25 cellular contexts compared by ENCODE assay signal in the genomic region with DNA sequence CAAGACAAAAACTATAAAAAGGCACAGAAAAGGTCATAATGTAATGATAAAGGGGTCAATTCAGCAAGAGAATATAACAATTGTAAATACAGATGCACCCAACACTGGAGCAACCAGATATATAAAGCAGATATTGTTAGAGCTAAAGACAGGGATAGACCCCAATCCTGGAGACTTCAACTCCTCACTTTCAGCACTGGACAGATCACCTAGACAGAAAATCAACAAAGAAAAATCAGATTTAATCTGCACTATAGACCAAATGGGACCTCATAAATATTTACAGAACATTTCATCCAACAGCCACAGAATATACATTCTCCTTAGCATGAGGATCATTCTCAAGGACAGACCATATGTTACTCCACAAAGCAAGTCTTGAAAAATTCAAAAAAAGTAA.
DNase-seq lines count a peak whose midpoint lies in the region; ATAC-seq and TF ChIP-seq lines count a peak whose summit lies in the region.
"Had no signal": no experiment of that assay in that cellular context is flagged by ENCODE, and none has a peak within 500 bp of the region (broad histone marks: within the 10 kb centered on the region; RNA-seq: fewer than 3 reads in every experiment).

No MANE protein-coding gene starts in this region.

- no peaks in the 10 kb centered on the region for H3K27me3 Mint-ChIP-seq in activated naive CD8-positive, alpha-beta T cell
- H3K27me3 Mint-ChIP-seq in activated naive CD8-positive, alpha-beta T cell treated with anti-CD3 and anti-CD28 coated beads, Interleukin-2, amount 50 U/mL, for 24 hours: no peaks in the 10 kb centered on the region
- no peaks in the 10 kb centered on the region for H3K27me3 Mint-ChIP-seq in CD4-positive, alpha-beta memory T cell
- no peaks in the 10 kb centered on the region for H3K27me3 Mint-ChIP-seq in memory B cell
- H3K27me3 Mint-ChIP-seq: IgD-negative memory B cell had no signal

- no peak overlapping the region for H3K4me3 ChIP-seq in CD4-positive, alpha-beta memory T cell (ENCODE audit: low read length in 2 of 2)
- H3K4me3 ChIP-seq: GM12878, HAP-1 had no signal

- no peaks in the 10 kb centered on the region for H3K9me3 ChIP-seq in CD4-positive, alpha-beta memory T cell (ENCODE audit: control insufficient read depth in 1 of 2, low read length in 2 of 2)
- H3K9me3 ChIP-seq: Caco-2, HAP-1 had no signal

- peaks cover 14% of the 10 kb centered on the region for H3K4me1 ChIP-seq in CD4-positive, alpha-beta memory T cell (ENCODE audit: insufficient read depth, low read length)
- H3K4me1 ChIP-seq: Caco-2, HAP-1 had no signal

- TF ChIP-seq EP300 in Ishikawa (IDR thresholded peaks at IDR 0.05; ENCODE audit: borderline replicate concordance): no peak

- no peak overlapping the region for H3K4me3 Mint-ChIP-seq in activated naive CD8-positive, alpha-beta T cell
- H3K4me3 Mint-ChIP-seq in activated naive CD8-positive, alpha-beta T cell treated with anti-CD3 and anti-CD28 coated beads, Interleukin-2, amount 50 U/mL, for 24 hours: no peak overlapping the region
- H3K4me3 Mint-ChIP-seq in CD4-positive, alpha-beta memory T cell: peak overlapping the region in 1 of 8 donors; percentile 11
- H3K4me3 Mint-ChIP-seq in memory B cell: no peak overlapping the region
- H3K4me3 Mint-ChIP-seq: CD14-positive monocyte had no signal

- no peaks in the 10 kb centered on the region for H3K9me3 Mint-ChIP-seq in activated naive CD8-positive, alpha-beta T cell (ENCODE audit: low read depth)
- H3K9me3 Mint-ChIP-seq in activated naive CD8-positive, alpha-beta T cell treated with anti-CD3 and anti-CD28 coated beads, Interleukin-2, amount 50 U/mL, for 24 hours: no peaks in the 10 kb centered on the region
- H3K9me3 Mint-ChIP-seq in CD4-positive, alpha-beta memory T cell: no peaks in the 10 kb centered on the region
- no peaks in the 10 kb centered on the region for H3K9me3 Mint-ChIP-seq in memory B cell
- H3K9me3 Mint-ChIP-seq: CD14-positive monocyte, IgD-negative memory B cell had no signal

- POLR2A ChIA-PET in CD4-positive, alpha-beta memory T cell (lab: Charles Lee; ENCODE audit: partially characterized antibody): no interaction called here

- H3K27me3 ChIP-seq in CD4-positive, alpha-beta memory T cell (ENCODE audit: insufficient read depth, low read length): no peaks in the 10 kb centered on the region

- H3K36me3 Mint-ChIP-seq in activated naive CD8-positive, alpha-beta T cell: peaks cover 11% of the 10 kb centered on the region
- peaks cover 37% of the 10 kb centered on the region for H3K36me3 Mint-ChIP-seq in activated naive CD8-positive, alpha-beta T cell treated with anti-CD3 and anti-CD28 coated beads, Interleukin-2, amount 50 U/mL, for 24 hours (ENCODE audit: low read depth)
- H3K36me3 Mint-ChIP-seq in CD4-positive, alpha-beta memory T cell: peaks cover 37 to 62% of the 10 kb centered on the region in 2 donors
- peaks cover 29% of the 10 kb centered on the region for H3K36me3 Mint-ChIP-seq in memory B cell

- DNase-seq in activated naive CD8-positive, alpha-beta T cell treated with anti-CD3 and anti-CD28 coated beads, Interleukin-2, amount 50 U/mL, for 24 hours: no peak
- no peak for DNase-seq in CD4-positive, alpha-beta memory T cell
- DNase-seq in memory B cell (ENCODE audit: low spot score in 2 of 2): no peak
- no peak for DNase-seq in amygdala (lab: John Stamatoyannopoulos, UW)
- DNase-seq in 8988T: no peak
- DNase-seq: Caco-2, GDM1, GOT3, Karpas-422, MV-4-11, NCI-H1105, NCI-H1436 treated with DMSO at 0.1 percent for 48 hours, NCI-H187 treated with DMSO at 0.1 percent for 48 hours, NCI-H2171 treated with DMSO at 0.1 percent for 48 hours, NCI-H345, NCI-H510A treated with DMSO at 0.1 percent for 48 hours, T-helper 1 cell had no signal

- TF ChIP-seq RAD21 in Ishikawa (IDR thresholded peaks at IDR 0.05; ENCODE audit: low read depth): no peak

- CTCF ChIA-PET in CD4-positive, alpha-beta memory T cell (lab: Charles Lee; ENCODE audit: partially characterized antibody): no interaction called here

- H3K27ac Mint-ChIP-seq in activated naive CD8-positive, alpha-beta T cell: peak overlapping the region; percentile 10
- H3K27ac Mint-ChIP-seq in activated naive CD8-positive, alpha-beta T cell treated with anti-CD3 and anti-CD28 coated beads, Interleukin-2, amount 50 U/mL, for 24 hours: no peak overlapping the region
- peak overlapping the region in 4 of 7 donors; percentile 2 to 34 (median 26) for H3K27ac Mint-ChIP-seq in CD4-positive, alpha-beta memory T cell
- peak overlapping the region; percentile 67 for H3K27ac Mint-ChIP-seq in memory B cell

- intact Hi-C loops in CD4-positive, alpha-beta memory T cell (cut with micrococcal nuclease): no loop called here

- H3K4me1 Mint-ChIP-seq in activated naive CD8-positive, alpha-beta T cell (ENCODE audit: low read depth): peaks cover 19% of the 10 kb centered on the region
- H3K4me1 Mint-ChIP-seq in activated naive CD8-positive, alpha-beta T cell treated with anti-CD3 and anti-CD28 coated beads, Interleukin-2, amount 50 U/mL, for 24 hours: peaks cover 14% of the 10 kb centered on the region
- peaks cover 24 to 51% (median 34%) of the 10 kb centered on the region in 4 donors for H3K4me1 Mint-ChIP-seq in CD4-positive, alpha-beta memory T cell
- H3K4me1 Mint-ChIP-seq in memory B cell: peaks cover 10% of the 10 kb centered on the region

- H3K27ac ChIP-seq in CD4-positive, alpha-beta memory T cell (ENCODE audit: low read depth, low read length): no peak overlapping the region
- H3K27ac ChIP-seq: HL-60 had no signal

- peaks cover 19% of the 10 kb centered on the region for H3K36me3 ChIP-seq in CD4-positive, alpha-beta memory T cell (ENCODE audit: insufficient read depth, low read length)
- H3K36me3 ChIP-seq: HAP-1 had no signal

- no peak for ATAC-seq in activated naive CD8-positive, alpha-beta T cell treated with anti-CD3 and anti-CD28 coated beads, Interleukin-2, amount 50 U/mL, for 24 hours
- ATAC-seq in memory B cell (ENCODE audit: low read depth) (no peak), GM21723 (IDR thresholded peaks at IDR 0.05; ENCODE audit: unreplicated experiment) (no peak)
- ATAC-seq: GM12878 had no signal

TF ChIP-seq in Ishikawa, 13 proteins besides CTCF, POLR2A, EP300 and RAD21:
- no peak for TF ChIP-seq FOXM1 (IDR thresholded peaks at IDR 0.05; ENCODE audit: borderline replicate concordance, low read depth)
- no peak for TF ChIP-seq TEAD4 (IDR thresholded peaks at IDR 0.05)
- TF ChIP-seq, protein P1, sequence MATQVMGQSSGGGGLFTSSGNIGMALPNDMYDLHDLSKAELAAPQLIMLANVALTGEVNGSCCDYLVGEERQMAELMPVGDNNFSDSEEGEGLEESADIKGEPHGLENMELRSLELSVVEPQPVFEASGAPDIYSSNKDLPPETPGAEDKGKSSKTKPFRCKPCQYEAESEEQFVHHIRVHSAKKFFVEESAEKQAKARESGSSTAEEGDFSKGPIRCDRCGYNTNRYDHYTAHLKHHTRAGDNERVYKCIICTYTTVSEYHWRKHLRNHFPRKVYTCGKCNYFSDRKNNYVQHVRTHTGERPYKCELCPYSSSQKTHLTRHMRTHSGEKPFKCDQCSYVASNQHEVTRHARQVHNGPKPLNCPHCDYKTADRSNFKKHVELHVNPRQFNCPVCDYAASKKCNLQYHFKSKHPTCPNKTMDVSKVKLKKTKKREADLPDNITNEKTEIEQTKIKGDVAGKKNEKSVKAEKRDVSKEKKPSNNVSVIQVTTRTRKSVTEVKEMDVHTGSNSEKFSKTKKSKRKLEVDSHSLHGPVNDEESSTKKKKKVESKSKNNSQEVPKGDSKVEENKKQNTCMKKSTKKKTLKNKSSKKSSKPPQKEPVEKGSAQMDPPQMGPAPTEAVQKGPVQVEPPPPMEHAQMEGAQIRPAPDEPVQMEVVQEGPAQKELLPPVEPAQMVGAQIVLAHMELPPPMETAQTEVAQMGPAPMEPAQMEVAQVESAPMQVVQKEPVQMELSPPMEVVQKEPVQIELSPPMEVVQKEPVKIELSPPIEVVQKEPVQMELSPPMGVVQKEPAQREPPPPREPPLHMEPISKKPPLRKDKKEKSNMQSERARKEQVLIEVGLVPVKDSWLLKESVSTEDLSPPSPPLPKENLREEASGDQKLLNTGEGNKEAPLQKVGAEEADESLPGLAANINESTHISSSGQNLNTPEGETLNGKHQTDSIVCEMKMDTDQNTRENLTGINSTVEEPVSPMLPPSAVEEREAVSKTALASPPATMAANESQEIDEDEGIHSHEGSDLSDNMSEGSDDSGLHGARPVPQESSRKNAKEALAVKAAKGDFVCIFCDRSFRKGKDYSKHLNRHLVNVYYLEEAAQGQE (IDR thresholded peaks at IDR 0.05; ENCODE audit: low read depth): peak; percentile 71
